14 cellular contexts compared by ENCODE assay signal in the genomic region with DNA sequence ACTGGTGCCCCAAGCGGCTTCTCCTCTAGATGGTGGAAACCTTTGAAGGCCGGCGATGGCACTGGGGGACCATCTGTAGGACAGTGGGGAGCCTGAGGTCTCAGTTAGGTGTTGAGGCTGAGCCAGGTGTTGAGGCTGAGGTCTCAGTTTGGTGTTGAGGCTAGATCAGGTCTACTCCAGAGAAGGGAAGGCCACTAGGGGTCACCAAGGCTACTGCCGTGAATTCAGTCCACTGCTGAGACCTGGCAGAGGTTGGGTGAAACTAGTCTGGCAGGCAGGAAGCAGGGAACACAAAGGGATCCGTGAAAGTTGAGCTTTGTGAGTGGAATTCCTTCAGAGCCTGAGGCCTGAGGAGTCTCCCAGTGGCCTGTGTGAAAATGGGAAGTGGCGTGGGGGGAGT.
DNase-seq lines count a peak whose midpoint lies in the region; ATAC-seq and TF ChIP-seq lines count a peak whose summit lies in the region.
"Had no signal": no experiment of that assay in that cellular context is flagged by ENCODE, and none has a peak within 500 bp of the region (broad histone marks: within the 10 kb centered on the region; RNA-seq: fewer than 3 reads in every experiment).

No MANE protein-coding gene starts in this region.

- TF ChIP-seq CTCF in hepatocyte (IDR thresholded peaks at IDR 0.05; ENCODE audit: poor library complexity) (peak; percentile 16), upper lobe of right lung (IDR thresholded peaks at IDR 0.05) (no peak)

- H3K9me3 ChIP-seq in hepatocyte (ENCODE audit: low read depth) (no peaks in the 10 kb centered on the region), upper lobe of right lung (no peaks in the 10 kb centered on the region)

- no peaks in the 10 kb centered on the region for H3K79me2 ChIP-seq in hepatocyte

- H3K27me3 Mint-ChIP-seq in activated T-helper 1 cell treated with anti-CD3 and anti-CD28 coated beads, Interleukin-12 subunit alpha, Interleukin-12 subunit beta, Interleukin-2, Interleukin-4 antibody, amounts not matched to agents 30 ng/mL and 10 ng/mL and 1 ng/mL, durations not matched to agents 14 hours and 24 hours and 36 hours (ENCODE audit: insufficient read depth) = no peaks in the 10 kb centered on the region

- DNase-seq in Right ventricle myocardium superior (peak; percentile 24), left cardiac atrium (no peak), RPMI8226 (peak; percentile 62), hepatocyte (ENCODE audit: low spot score) (no peak), upper lobe of right lung (peak; percentile 30), H7 (no peak)
- DNase-seq in activated T-helper 1 cell treated with anti-CD3 and anti-CD28 coated beads, Interleukin-12 subunit alpha, Interleukin-12 subunit beta, Interleukin-2, Interleukin-4 antibody, amounts not matched to agents 30 ng/mL and 10 ng/mL and 1 ng/mL, durations not matched to agents 14 hours and 24 hours and 36 hours (ENCODE audit: low spot score) = no peak
- DNase-seq in stimulated activated CD4-positive, alpha-beta T cell treated with anti-CD3 and anti-CD28 coated beads, Interleukin-12 subunit alpha, Interleukin-12 subunit beta, amount 100 ng/mL, for 4 hours = no peak
- DNase-seq: activated naive CD8-positive, alpha-beta T cell treated with anti-CD3 and anti-CD28 coated beads, Interleukin-2, amount 50 U/mL, for 24 hours; AML-193; NCI-H2227 treated with DMSO at 0.1 percent for 48 hours; stimulated activated CD4-positive, alpha-beta T cell treated with anti-CD3 and anti-CD28 coated beads, Interleukin-4, amount 100 ng/mL, for 24 hours; substantia nigra had no signal

- H2AFZ ChIP-seq in hepatocyte = no peak overlapping the region

- no peak overlapping the region for H3K4me3 Mint-ChIP-seq in activated T-helper 1 cell treated with anti-CD3 and anti-CD28 coated beads, Interleukin-12 subunit alpha, Interleukin-12 subunit beta, Interleukin-2, Interleukin-4 antibody, amounts not matched to agents 30 ng/mL and 10 ng/mL and 1 ng/mL, durations not matched to agents 14 hours and 24 hours and 36 hours
- H3K4me3 Mint-ChIP-seq: activated naive CD8-positive, alpha-beta T cell treated with anti-CD3 and anti-CD28 coated beads, Interleukin-2, amount 50 U/mL, for 24 hours; T-helper 1 cell treated with Interleukin-12 subunit alpha and Interleukin-12 subunit beta and Interleukin-4 antibody, amounts not matched to agents 30 μg/mL and 1 μg/mL, for 36 hours had no signal

- WGBS in hepatocyte (ENCODE audit: low lambda C conversion rate, missing lambda C conversion rate) = 75% methylated on average over 6 of the region's 6 CpGs

- intact Hi-C loops in Right ventricle myocardium superior (cut with DNase I) = no loop called here
- intact Hi-C loops in left cardiac atrium (cut with DNase I) = no loop called here
- intact Hi-C loops in upper lobe of right lung (cut with DNase I) = no loop called here
- intact Hi-C loops in activated T-helper 1 cell treated with anti-CD3 and anti-CD28 coated beads, Interleukin-12 subunit alpha, Interleukin-12 subunit beta, Interleukin-2, Interleukin-4 antibody, amounts not matched to agents 30 ng/mL and 10 ng/mL and 1 ng/mL, durations not matched to agents 14 hours and 24 hours and 36 hours (cut with micrococcal nuclease) = no loop called here

- no peaks in the 10 kb centered on the region for H3K4me1 Mint-ChIP-seq in activated T-helper 1 cell treated with anti-CD3 and anti-CD28 coated beads, Interleukin-12 subunit alpha, Interleukin-12 subunit beta, Interleukin-2, Interleukin-4 antibody, amounts not matched to agents 30 ng/mL and 10 ng/mL and 1 ng/mL, durations not matched to agents 14 hours and 24 hours and 36 hours (ENCODE audit: low read depth)
- H3K4me1 Mint-ChIP-seq: activated naive CD8-positive, alpha-beta T cell treated with anti-CD3 and anti-CD28 coated beads, Interleukin-2, amount 50 U/mL, for 24 hours had no signal

- peaks cover 14% of the 10 kb centered on the region for H3K4me1 ChIP-seq in hepatocyte (ENCODE audit: insufficient read depth)
- peaks cover 12% of the 10 kb centered on the region for H3K4me1 ChIP-seq in upper lobe of right lung

- no peaks in the 10 kb centered on the region for H3K9me3 Mint-ChIP-seq in activated T-helper 1 cell treated with anti-CD3 and anti-CD28 coated beads, Interleukin-12 subunit alpha, Interleukin-12 subunit beta, Interleukin-2, Interleukin-4 antibody, amounts not matched to agents 30 ng/mL and 10 ng/mL and 1 ng/mL, durations not matched to agents 14 hours and 24 hours and 36 hours
- H3K9me3 Mint-ChIP-seq: activated naive CD8-positive, alpha-beta T cell treated with anti-CD3 and anti-CD28 coated beads, Interleukin-2, amount 50 U/mL, for 24 hours; T-helper 1 cell treated with Interleukin-12 subunit alpha and Interleukin-12 subunit beta and Interleukin-4 antibody, amounts not matched to agents 30 μg/mL and 1 μg/mL, for 36 hours had no signal

- no peaks in the 10 kb centered on the region for H4K20me1 ChIP-seq in hepatocyte (ENCODE audit: insufficient read depth, poor library complexity, severe bottlenecking)

- no peaks in the 10 kb centered on the region for H3K9me2 ChIP-seq in hepatocyte (replicated peaks; ENCODE audit: insufficient read depth)

- H3K27ac Mint-ChIP-seq in activated T-helper 1 cell treated with anti-CD3 and anti-CD28 coated beads, Interleukin-12 subunit alpha, Interleukin-12 subunit beta, Interleukin-2, Interleukin-4 antibody, amounts not matched to agents 30 ng/mL and 10 ng/mL and 1 ng/mL, durations not matched to agents 14 hours and 24 hours and 36 hours = no peak overlapping the region
- H3K27ac Mint-ChIP-seq: activated naive CD8-positive, alpha-beta T cell treated with anti-CD3 and anti-CD28 coated beads, Interleukin-2, amount 50 U/mL, for 24 hours; T-helper 1 cell treated with Interleukin-12 subunit alpha and Interleukin-12 subunit beta and Interleukin-4 antibody, amounts not matched to agents 30 μg/mL and 1 μg/mL, for 36 hours had no signal

- no peak overlapping the region for H3K4me3 ChIP-seq in hepatocyte
- H3K4me3 ChIP-seq in upper lobe of right lung = no peak overlapping the region
- no peak overlapping the region for H3K4me3 ChIP-seq in H7 (ENCODE audit: insufficient read depth, low read depth, low read length)

- H3K27ac ChIP-seq in hepatocyte = no peak overlapping the region
- H3K27ac ChIP-seq in upper lobe of right lung = no peak overlapping the region

- H3K36me3 ChIP-seq in hepatocyte (replicated peaks; ENCODE audit: insufficient read depth, low read depth) (no peaks in the 10 kb centered on the region), upper lobe of right lung (no peaks in the 10 kb centered on the region), H7 (replicated peaks; ENCODE audit: control insufficient read depth, insufficient read depth, low read length) (no peaks in the 10 kb centered on the region)

- no peaks in the 10 kb centered on the region for H3K36me3 Mint-ChIP-seq in activated T-helper 1 cell treated with anti-CD3 and anti-CD28 coated beads, Interleukin-12 subunit alpha, Interleukin-12 subunit beta, Interleukin-2, Interleukin-4 antibody, amounts not matched to agents 30 ng/mL and 10 ng/mL and 1 ng/mL, durations not matched to agents 14 hours and 24 hours and 36 hours (ENCODE audit: low read depth)

- ATAC-seq in Right ventricle myocardium superior (ENCODE audit: poor library complexity) (no peak), left cardiac atrium (no peak), upper lobe of right lung (no peak)
- ATAC-seq: activated naive CD8-positive, alpha-beta T cell treated with anti-CD3 and anti-CD28 coated beads, Interleukin-2, amount 50 U/mL, for 24 hours had no signal

- no peak overlapping the region for H3K4me2 ChIP-seq in hepatocyte

- H3K27me3 ChIP-seq in hepatocyte (no peaks in the 10 kb centered on the region), upper lobe of right lung (no peaks in the 10 kb centered on the region), H7 (ENCODE audit: control insufficient read depth, insufficient read depth, low read length) (no peaks in the 10 kb centered on the region; the same call in 1 of the 2 replicates)

Comparison
In these comparisons a context has a peak if more than half of its experiments do, and no peak if none do; other contexts are left out.
1. DNase-seq: peak in Right ventricle myocardium superior (single experiment), RPMI8226 (single experiment) and upper lobe of right lung (single experiment); none in left cardiac atrium (single experiment), hepatocyte (single experiment), activated T-helper 1 cell treated with anti-CD3 and anti-CD28 coated beads, Interleukin-12 subunit alpha, Interleukin-12 subunit beta, Interleukin-2, Interleukin-4 antibody, amounts not matched to agents 30 ng/mL and 10 ng/mL and 1 ng/mL, durations not matched to agents 14 hours and 24 hours and 36 hours (single experiment), stimulated activated CD4-positive, alpha-beta T cell treated with anti-CD3 and anti-CD28 coated beads, Interleukin-12 subunit alpha, Interleukin-12 subunit beta, amount 100 ng/mL, for 4 hours (single experiment) and H7 (single experiment).